Comparison of ENCODE assay signal across 21 cellular contexts in genomic region chr13:80134360-80134759, GRCh38.
DNase-seq lines count a peak whose midpoint lies in the region; ATAC-seq and TF ChIP-seq lines count a peak whose summit lies in the region.
"Had no signal": no experiment of that assay in that cellular context is flagged by ENCODE, and none has a peak within 500 bp of the region (broad histone marks: within the 10 kb centered on the region; RNA-seq: fewer than 3 reads in every experiment).

No MANE protein-coding gene starts in this region.

- no TSS peak for BruUV-seq in Panc1 (replicated peaks; lab: Mats Ljungman, UMichigan)

- H3K4me3 ChIP-seq in Panc1 (ENCODE audit: low read depth in 2 of 2, low read length in 2 of 2) (no peak overlapping the region; a peak in 1 of 4 replicates), WERI-Rb-1 (ENCODE audit: low read depth, low read length) (no peak overlapping the region)
- H3K4me3 ChIP-seq: lung, thyroid gland had no signal

- POLR2A ChIA-PET in Panc1 (lab: Charles Lee) = no interaction called here

- intact Hi-C loops in Panc1 (cut with micrococcal nuclease; ENCODE audit: unreplicated experiment) = loop anchor here (10.0 kb wide), 2 partner anchors 110 to 200 kb away; no protein-coding TSS in a partner anchor

- in situ Hi-C loops in Panc1 (cut with HindIII; ENCODE audit: low pct_unique_long_range_greater_than_20kb, low sequenced_read_pairs) = no loop called here

- peak overlapping the region; percentile 89 for H3K27ac ChIP-seq in Panc1 (ENCODE audit: low read length)
- H3K27ac ChIP-seq in caudate nucleus (ENCODE audit: low read depth, low read length) = peak overlapping the region; percentile 84
- H3K27ac ChIP-seq in temporal lobe (ENCODE audit: low read depth, low read length) = peak overlapping the region; percentile 92
- H3K27ac ChIP-seq in WERI-Rb-1 = no peak overlapping the region

- CTCF ChIA-PET in Panc1 (lab: Charles Lee) = no interaction called here

- ATAC-seq in Panc1 (no peak), HG03045 (IDR thresholded peaks at IDR 0.05; ENCODE audit: unreplicated experiment) (no peak)
- ATAC-seq: activated naive CD8-positive, alpha-beta T cell treated with anti-CD3 and anti-CD28 coated beads, Interleukin-2, amount 50 U/mL, for 24 hours; naive thymus-derived CD8-positive, alpha-beta T cell; stimulated activated effector memory CD8-positive, alpha-beta T cell treated with anti-CD3 and anti-CD28 coated beads, Interleukin-12 subunit alpha, Interleukin-12 subunit beta, amount 100 ng/mL, for 72 hours had no signal

- DNase-seq in Panc1 (ENCODE audit: low read depth, low spot score) (no peak), caudate nucleus (lab: John Stamatoyannopoulos, UW) (no peak), midbrain (lab: John Stamatoyannopoulos, UW) (peak; percentile 37), WERI-Rb-1 (no peak), putamen (ENCODE audit: low spot score) (no peak)
- no peak for DNase-seq in stimulated activated CD4-positive, alpha-beta T cell treated with anti-CD3 and anti-CD28 coated beads, Interleukin-4, amount 100 ng/mL, for 1 hour
- DNase-seq: activated CD4-positive, alpha-beta T cell treated with anti-CD3 and anti-CD28 coated beads for 1 hour; activated naive CD8-positive, alpha-beta T cell treated with anti-CD3 and anti-CD28 coated beads, Interleukin-2, amount 50 U/mL, for 24 hours; DMS79; effector memory CD4-positive, alpha-beta T cell; glutamatergic neuron; immature natural killer cell; KBM-7; naive thymus-derived CD8-positive, alpha-beta T cell; NCI-H2029; T-helper 9 cell; thyroid gland had no signal

- no peaks in the 10 kb centered on the region for H3K9me3 ChIP-seq in Panc1 (ENCODE audit: control insufficient read depth, insufficient read depth, low read depth, low read length)
- no peaks in the 10 kb centered on the region for H3K9me3 ChIP-seq in WERI-Rb-1 (ENCODE audit: severe bottlenecking)
- H3K9me3 ChIP-seq: thyroid gland had no signal

- H3K27me3 ChIP-seq in Panc1 (ENCODE audit: control insufficient read depth, insufficient read depth, low read length) (no peaks in the 10 kb centered on the region), WERI-Rb-1 (ENCODE audit: insufficient read depth, low read depth, severe bottlenecking) (no peaks in the 10 kb centered on the region)
- H3K27me3 ChIP-seq: thyroid gland had no signal

- TF ChIP-seq CTCF in Panc1 (IDR thresholded peaks at IDR 0.05) (no peak), WERI-Rb-1 (IDR thresholded peaks at IDR 0.05; ENCODE audit: low read depth, low read length) (no peak)

- peaks cover 20% of the 10 kb centered on the region for H3K4me1 ChIP-seq in Panc1 (ENCODE audit: control insufficient read depth, insufficient read depth, low read length)

- no peaks in the 10 kb centered on the region for H3K36me3 ChIP-seq in Panc1 (ENCODE audit: control insufficient read depth, insufficient read depth, low read length)
- no peaks in the 10 kb centered on the region for H3K36me3 ChIP-seq in WERI-Rb-1
- H3K36me3 ChIP-seq: thyroid gland had no signal
